8 cellular contexts compared by ENCODE assay signal in genomic region chr1:112395261-112395831, GRCh38. TPM values are rescaled to one million over a fixed set of nuclear protein-coding genes. Genes with fewer than 3 reads are reported as not detected.
DNase-seq lines count a peak whose midpoint lies in the region; ATAC-seq, FAIRE-seq and TF ChIP-seq lines count a peak whose summit lies in the region.

No MANE protein-coding gene starts in this region.

- H2AFZ ChIP-seq in OCI-LY3 (ENCODE audit: low read depth, low read length) (peak overlapping the region; percentile 87; the same call in 1 of the 2 replicates), endothelial cell of umbilical vein (ENCODE audit: low read depth, low read length) (peak overlapping the region; percentile 43)

- no peak for ATAC-seq in GM18907 (IDR thresholded peaks at IDR 0.05; ENCODE audit: unreplicated experiment)

- H3K27me3 Mint-ChIP-seq in Caco-2 (ENCODE audit: insufficient read depth, unreplicated experiment), result no peaks in the 10 kb centered on the region
- no peaks in the 10 kb centered on the region for H3K27me3 Mint-ChIP-seq in osteocyte (ENCODE audit: unreplicated experiment)

- peak overlapping the region; percentile 80 for H3K4me2 ChIP-seq in OCI-LY3 (ENCODE audit: low read length)
- H3K4me2 ChIP-seq in endothelial cell of umbilical vein (ENCODE audit: insufficient read depth, low read length), result peak overlapping the region; percentile 93

- H3K27ac ChIP-seq in OCI-LY3 (ENCODE audit: low read length) (no peak overlapping the region), endothelial cell of umbilical vein (ENCODE audit: insufficient read depth, low read depth, low read length) (peak overlapping the region; percentile 97)

- H3K9me3 Mint-ChIP-seq in Caco-2 (ENCODE audit: unreplicated experiment) (no peaks in the 10 kb centered on the region), osteocyte (ENCODE audit: unreplicated experiment) (no peaks in the 10 kb centered on the region)

- H3K4me1 Mint-ChIP-seq in Caco-2 (ENCODE audit: low read depth, unreplicated experiment) (peaks cover 7% of the 10 kb centered on the region), osteocyte (ENCODE audit: unreplicated experiment) (peaks cover 71% of the 10 kb centered on the region)

- H3K36me3 Mint-ChIP-seq in Caco-2 (ENCODE audit: insufficient read depth, unreplicated experiment) (peaks cover 13% of the 10 kb centered on the region), osteocyte (ENCODE audit: unreplicated experiment) (no peaks in the 10 kb centered on the region)

- H4K20me1 ChIP-seq in OCI-LY3 (ENCODE audit: insufficient read depth, low read length) (no peaks in the 10 kb centered on the region), endothelial cell of umbilical vein (replicated peaks; ENCODE audit: control insufficient read depth, extremely low read depth, insufficient read depth, low read length) (no peaks in the 10 kb centered on the region)

- peak overlapping the region; percentile 74 for H3K4me3 ChIP-seq in Caco-2 (ENCODE audit: low read depth, low read length)
- peak overlapping the region; percentile 84 for H3K4me3 ChIP-seq in OCI-LY3 (ENCODE audit: low read length)
- peak overlapping the region; percentile 86 to 94 (median 91) for H3K4me3 ChIP-seq in endothelial cell of umbilical vein (replicated peaks in 1 of 3; ENCODE audit: insufficient read depth in 1 of 3, low read depth in 1 of 3, low read length in 3 of 3)

- H3K9me1 ChIP-seq in endothelial cell of umbilical vein (replicated peaks; ENCODE audit: control insufficient read depth, extremely low read depth, insufficient read depth, low read length), result no peaks in the 10 kb centered on the region

- H3K4me3 Mint-ChIP-seq in Caco-2 (ENCODE audit: unreplicated experiment), result peak overlapping the region; percentile 96
- H3K4me3 Mint-ChIP-seq in osteocyte (ENCODE audit: unreplicated experiment), result peak overlapping the region; percentile 100

- peaks cover 20% of the 10 kb centered on the region for H3K4me1 ChIP-seq in Caco-2
- peaks cover 51% of the 10 kb centered on the region for H3K4me1 ChIP-seq in OCI-LY3 (ENCODE audit: low read length)
- H3K4me1 ChIP-seq in endothelial cell of umbilical vein (ENCODE audit: control insufficient read depth, extremely low read depth, insufficient read depth, low read length), result peaks cover 69% of the 10 kb centered on the region

- CTCF ChIA-PET in Caco-2 (lab: Charles Lee) (interaction anchor here (0.7 to 1.1 kb wide), 2 partner anchors 78 to 107 kb away, joined by 3 to 5 read pairs; no protein-coding TSS in a partner anchor), endothelial cell of umbilical vein (lab: Charles Lee) (interaction anchor here (0.9 to 3.7 kb wide), 12 partner anchors 26 to 320 kb away, joined by 3 to 67 read pairs (median 9); partner anchors contain the start of genes MOV10 and PPM1J)

- H3K9me3 ChIP-seq in Caco-2 (no peaks in the 10 kb centered on the region), OCI-LY3 (ENCODE audit: insufficient read depth, low read length) (no peaks in the 10 kb centered on the region), endothelial cell of umbilical vein (replicated peaks; ENCODE audit: control insufficient read depth, insufficient read depth, low read length) (no peaks in the 10 kb centered on the region)

- BruUV-seq in Caco-2 (replicated peaks; lab: Mats Ljungman, UMichigan) (TSS peak; percentile 97), endothelial cell of umbilical vein (replicated peaks; lab: Mats Ljungman, UMichigan) (TSS peak; percentile 32)

- dilution Hi-C loops in endothelial cell of umbilical vein (cut with MboI; ENCODE audit: extremely low pct_ligation_motif_present, low sequenced_read_pairs), result no loop called here

- no peaks in the 10 kb centered on the region for H3K27me3 ChIP-seq in Caco-2 (replicated peaks; ENCODE audit: control insufficient read depth, insufficient read depth, low read length)
- H3K27me3 ChIP-seq in OCI-LY3 (ENCODE audit: low read depth, low read length), result peaks cover 8% of the 10 kb centered on the region; the same call in 1 of the 2 replicates
- no peaks in the 10 kb centered on the region for H3K27me3 ChIP-seq in endothelial cell of umbilical vein (ENCODE audit: control insufficient read depth in 2 of 2, insufficient read depth in 2 of 2, low read length in 2 of 2)

- TF ChIP-seq POLR2A in endothelial cell of umbilical vein (IDR thresholded peaks at IDR 0.05; ENCODE audit: low read depth, low read length), result no peak

- FAIRE-seq in endothelial cell of umbilical vein (lab: Jason Lieb, UNC), result no peak

- no peak for TF ChIP-seq CTCF in Caco-2 (IDR thresholded peaks at IDR 0.05; ENCODE audit: insufficient read depth in 1 of 2, low read depth in 1 of 2, low read length in 1 of 2, severe bottlenecking in 1 of 2, unreplicated experiment in 1 of 2)
- TF ChIP-seq CTCF in OCI-LY3 (IDR thresholded peaks at IDR 0.05; ENCODE audit: low read depth, low read length), result no peak
- TF ChIP-seq CTCF in endothelial cell of umbilical vein (IDR thresholded peaks at IDR 0.05; ENCODE audit: extremely low read depth in 1 of 2, insufficient read depth in 1 of 2, low read depth in 1 of 2, low read length in 2 of 2), result no peak
- no peak for TF ChIP-seq CTCF in osteocyte (IDR thresholded peaks at IDR 0.05)

- H3K79me2 ChIP-seq in OCI-LY3 (ENCODE audit: low read length) (no peaks in the 10 kb centered on the region), endothelial cell of umbilical vein (ENCODE audit: control insufficient read depth, insufficient read depth, low read length) (peaks cover 72% of the 10 kb centered on the region)

- intact Hi-C loops in Caco-2 (cut with micrococcal nuclease; ENCODE audit: unreplicated experiment) (loop anchor here (10.0 kb wide), 1 partner anchor 409 kb away; no protein-coding TSS in a partner anchor), endothelial cell of umbilical vein (cut with micrococcal nuclease) (loop anchor here (2.0 kb wide), 1 partner anchor 43 kb away; no protein-coding TSS in a partner anchor)

- peak overlapping the region; percentile 52 for H3K9ac ChIP-seq in OCI-LY3 (ENCODE audit: low read length)
- peak overlapping the region; percentile 96 for H3K9ac ChIP-seq in endothelial cell of umbilical vein (replicated peaks; ENCODE audit: extremely low read depth, insufficient read depth, low read length)

- H3K36me3 ChIP-seq in Caco-2 (ENCODE audit: control insufficient read depth, insufficient read depth, low read length) (no peaks in the 10 kb centered on the region), OCI-LY3 (replicated peaks; ENCODE audit: low read depth, low read length) (no peaks in the 10 kb centered on the region), endothelial cell of umbilical vein (ENCODE audit: control insufficient read depth in 2 of 2, extremely low read depth in 1 of 2, insufficient read depth in 2 of 2, low read length in 2 of 2) (no peaks in the 10 kb centered on the region)

- POLR2A ChIA-PET in Caco-2 (lab: Charles Lee), result interaction anchor here (1.0 kb wide), 1 partner anchor 304 kb away, joined by 3 read pairs; no protein-coding TSS in a partner anchor
- POLR2A ChIA-PET in endothelial cell of umbilical vein (lab: Charles Lee), result interaction anchor here (0.7 to 1.3 kb wide), 3 partner anchors 34 to 279 kb away, joined by 3 to 4 read pairs (median 3); partner anchors contain the start of gene MOV10

- peak; percentile 29 to 41 for DNase-seq in Caco-2
- peak; percentile 28 for DNase-seq in endothelial cell of umbilical vein (ENCODE audit: low read depth, low spot score)
- DNase-seq in osteocyte (ENCODE audit: extremely low spot score, unreplicated experiment), result no peak
- no peak for DNase-seq in NCI-H128 (lab: John Stamatoyannopoulos, UW; ENCODE audit: unreplicated experiment)
- no peak for DNase-seq in NCI-H1417 treated with DMSO at 0.1 percent for 48 hours (lab: John Stamatoyannopoulos, UW)
- no peak for DNase-seq in NCI-H187 treated with DMSO at 0.1 percent for 48 hours (lab: John Stamatoyannopoulos, UW)

- H3K27ac Mint-ChIP-seq in Caco-2 (ENCODE audit: unreplicated experiment) (peak overlapping the region; percentile 96), osteocyte (ENCODE audit: unreplicated experiment) (peak overlapping the region; percentile 99)

TF ChIP-seq in endothelial cell of umbilical vein, 7 proteins besides CTCF, POLR2A, EP300 and RAD21:
- TF ChIP-seq EZH2 (IDR thresholded peaks at IDR 0.05; ENCODE audit: borderline replicate concordance, low read depth, low read length, severe bottlenecking), result no peak
- TF ChIP-seq MYC (IDR thresholded peaks at IDR 0.05; ENCODE audit: low read depth, low read length), result no peak
- TF ChIP-seq POLR2AphosphoS5 (IDR thresholded peaks at IDR 0.05; ENCODE audit: insufficient read depth, low read depth, low read length), result no peak
- TF ChIP-seq FOS (IDR thresholded peaks at IDR 0.05; ENCODE audit: borderline replicate concordance, insufficient read depth, low read length), result no peak
- no peak for TF ChIP-seq GATA2 (IDR thresholded peaks at IDR 0.05; ENCODE audit: insufficient read depth, insufficient read length, low read depth, low read length)
- TF ChIP-seq, protein P1, sequence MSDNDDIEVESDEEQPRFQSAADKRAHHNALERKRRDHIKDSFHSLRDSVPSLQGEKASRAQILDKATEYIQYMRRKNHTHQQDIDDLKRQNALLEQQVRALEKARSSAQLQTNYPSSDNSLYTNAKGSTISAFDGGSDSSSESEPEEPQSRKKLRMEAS (IDR thresholded peaks at IDR 0.05; ENCODE audit: insufficient read depth, insufficient read length), result no peak
- no peak for TF ChIP-seq JUN (IDR thresholded peaks at IDR 0.05; ENCODE audit: borderline replicate concordance, insufficient read depth, insufficient read length, low read depth)

RNA-seq across cellular contexts. Expression of gene CTTNBP2NL, which starts 0.7 kb away (rescaled TPM):
- total RNA-seq in Caco-2 (2022), result 11.3 and 15.0 TPM in 2 replicates
- total RNA-seq in endothelial cell of umbilical vein, result 94.4 and 96.4 TPM in 2 replicates
- polyA plus RNA-seq in endothelial cell of umbilical vein, result 20.4 and 21.5 TPM in 2 replicates
- polyA plus RNA-seq in endothelial cell of umbilical vein (2011; cell fraction: cytosol; rRNA removed), result 15.9 and 18.5 TPM in 2 replicates
- polyA plus RNA-seq in endothelial cell of umbilical vein (2011; cell fraction: nucleus; rRNA removed), result 34.4 and 39.8 TPM in 2 replicates
- 35.1 and 46.6 TPM in 2 replicates for polyA plus RNA-seq in endothelial cell of umbilical vein (2012)
- 71.0 and 82.9 TPM in 2 replicates for polyA minus RNA-seq in endothelial cell of umbilical vein
- 5.3 TPM for polyA minus RNA-seq in endothelial cell of umbilical vein (2011; cell fraction: cytosol; rRNA and poly(A)+ RNA removed)
- 75.0 and 91.5 TPM in 2 replicates for polyA minus RNA-seq in endothelial cell of umbilical vein (2011; cell fraction: nucleus; rRNA and poly(A)+ RNA removed)
- 50.6 and 54.2 TPM in 2 replicates for total RNA-seq in osteocyte

Comparison
In these comparisons a context has a peak if more than half of its experiments do, and no peak if none do; other contexts are left out.
1. DNase-seq: peak in Caco-2 (2 of 2) and endothelial cell of umbilical vein (single experiment); none in osteocyte (single experiment), NCI-H128 (single experiment), NCI-H1417 treated with DMSO at 0.1 percent for 48 hours (single experiment) and NCI-H187 treated with DMSO at 0.1 percent for 48 hours (single experiment).
2. Peak in every context shown above with its lines, with median percentiles within 50 percentile points of each other: H3K4me3 ChIP-seq.